ENCODE assay signal across 20 cellular contexts in the genomic region with DNA sequence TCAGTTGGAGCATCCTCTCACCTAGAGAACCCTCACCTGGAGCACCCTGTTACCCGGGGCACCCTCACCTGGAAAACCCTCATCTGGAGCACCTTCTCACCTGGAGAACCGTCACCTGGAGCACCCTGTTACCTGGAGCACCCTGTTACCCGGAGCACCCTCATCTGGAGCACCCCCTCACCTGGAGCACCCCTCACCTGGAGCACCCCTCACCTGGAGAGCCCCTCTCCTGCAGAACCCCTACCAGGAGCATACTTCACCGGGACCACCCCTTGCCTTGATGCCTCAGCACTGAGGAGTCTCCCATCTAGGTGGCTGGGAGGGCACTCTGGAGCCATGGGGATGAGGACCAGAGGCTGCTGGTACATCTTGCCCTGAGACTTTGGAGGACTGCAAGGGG. TPM values are rescaled to one million over a fixed set of nuclear protein-coding genes. Genes with fewer than 3 reads are reported as not detected.
"Had no signal": no experiment of that assay in that cellular context is flagged by ENCODE, and none has a peak within 500 bp of the region (broad histone marks: within the 10 kb centered on the region; RNA-seq: fewer than 3 reads in every experiment).

No MANE protein-coding gene starts in this region.

- H3K4me3 Mint-ChIP-seq: activated CD4-positive, alpha-beta T cell treated with anti-CD3 and anti-CD28 coated beads, Interleukin-2, amount 10 ng/mL, durations not matched to agents 7 days and 5 days; activated naive CD4-positive, alpha-beta T cell treated with anti-CD3 and anti-CD28 coated beads, Interleukin-2, amount 10 ng/mL, durations not matched to agents 7 days and 5 days; activated naive CD8-positive, alpha-beta T cell treated with anti-CD3 and anti-CD28 coated beads, Interleukin-2, amount 50 U/mL, for 24 hours; stimulated activated naive CD8-positive, alpha-beta T cell treated with anti-CD3 and anti-CD28 coated beads, Interleukin-15, amount 100 ng/mL, for 72 hours; T-helper 1 cell treated with Interleukin-12 subunit alpha and Interleukin-12 subunit beta and Interleukin-4 antibody, amounts not matched to agents 30 μg/mL and 1 μg/mL, for 36 hours had no signal

- H3K36me3 Mint-ChIP-seq: activated naive CD4-positive, alpha-beta T cell treated with anti-CD3 and anti-CD28 coated beads, Interleukin-2, amount 10 ng/mL, durations not matched to agents 7 days and 5 days; naive thymus-derived CD4-positive, alpha-beta T cell; type B pancreatic cell had no signal

- H3K36me3 ChIP-seq: esophagus muscularis mucosa, gastroesophageal sphincter, heart right ventricle, suprapubic skin had no signal

- H3K4me3 ChIP-seq: esophagus muscularis mucosa, gastroesophageal sphincter, heart right ventricle, smooth muscle cell, suprapubic skin had no signal

- H3K27ac ChIP-seq: esophagus muscularis mucosa, gastroesophageal sphincter, heart right ventricle, parathyroid adenoma, suprapubic skin had no signal

- H3K27ac Mint-ChIP-seq: activated CD4-positive, alpha-beta T cell treated with anti-CD3 and anti-CD28 coated beads, Interleukin-2, amount 10 ng/mL, durations not matched to agents 7 days and 5 days; activated naive CD4-positive, alpha-beta T cell treated with anti-CD3 and anti-CD28 coated beads, Interleukin-2, amount 10 ng/mL, durations not matched to agents 7 days and 5 days; activated naive CD8-positive, alpha-beta T cell treated with anti-CD3 and anti-CD28 coated beads, Interleukin-2, amount 50 U/mL, for 24 hours; stimulated activated naive CD8-positive, alpha-beta T cell treated with anti-CD3 and anti-CD28 coated beads, Interleukin-15, amount 100 ng/mL, for 72 hours; T-helper 1 cell treated with Interleukin-12 subunit alpha and Interleukin-12 subunit beta and Interleukin-4 antibody, amounts not matched to agents 30 μg/mL and 1 μg/mL, for 36 hours had no signal

- H3K9ac ChIP-seq: parathyroid adenoma had no signal

- H2AFZ ChIP-seq: parathyroid adenoma had no signal

- H3K4me2 ChIP-seq: smooth muscle cell had no signal

- H3K9me3 ChIP-seq: esophagus muscularis mucosa, gastroesophageal sphincter, heart right ventricle, suprapubic skin had no signal

- H3K9me3 Mint-ChIP-seq: activated CD4-positive, alpha-beta T cell treated with anti-CD3 and anti-CD28 coated beads, Interleukin-2, amount 10 ng/mL, durations not matched to agents 7 days and 5 days; activated naive CD4-positive, alpha-beta T cell treated with anti-CD3 and anti-CD28 coated beads, Interleukin-2, amount 10 ng/mL, durations not matched to agents 7 days and 5 days; activated naive CD8-positive, alpha-beta T cell treated with anti-CD3 and anti-CD28 coated beads, Interleukin-2, amount 50 U/mL, for 24 hours; stimulated activated naive CD8-positive, alpha-beta T cell treated with anti-CD3 and anti-CD28 coated beads, Interleukin-15, amount 100 ng/mL, for 72 hours; T-helper 1 cell treated with Interleukin-12 subunit alpha and Interleukin-12 subunit beta and Interleukin-4 antibody, amounts not matched to agents 30 μg/mL and 1 μg/mL, for 36 hours; type B pancreatic cell had no signal

- DNase-seq: activated CD4-positive, alpha-beta T cell treated with anti-CD3 and anti-CD28 coated beads, Interleukin-2, amount 10 ng/mL, durations not matched to agents 7 days and 5 days; activated CD8-positive, alpha-beta memory T cell treated with anti-CD3 and anti-CD28 coated beads, Interleukin-2, amount 50 U/mL, for 4 hours; activated effector memory CD4-positive, alpha-beta T cell treated with Interleukin-2 at 50 U/mL for 16 hours; activated naive CD4-positive, alpha-beta T cell treated with anti-CD3 and anti-CD28 coated beads, Interleukin-2, amount 10 ng/mL, durations not matched to agents 7 days and 5 days; activated naive CD8-positive, alpha-beta T cell treated with anti-CD3 and anti-CD28 coated beads, Interleukin-2, amount 50 U/mL, for 24 hours; activated T-cell treated with anti-CD3 and anti-CD28 coated beads, Interleukin-2, amount 50 U/mL, for 48 hours; aorta; cortex of kidney; effector CD4-positive, alpha-beta T cell; naive thymus-derived CD4-positive, alpha-beta T cell; stimulated activated CD4-positive, alpha-beta T cell treated with anti-CD3 and anti-CD28 coated beads, Interleukin-4, amount 100 ng/mL, for 1 hour; stimulated activated naive CD8-positive, alpha-beta T cell treated with anti-CD3 and anti-CD28 coated beads, Interleukin-15, amount 100 ng/mL, for 72 hours had no signal

RNA-seq across cellular contexts. Expression of a gene that starts 3.4 kb away (rescaled TPM):
- polyA plus RNA-seq: aorta had no signal

RNA-seq across cellular contexts. Expression of a gene that starts 17.3 kb away (rescaled TPM):
- polyA plus RNA-seq: naive thymus-derived CD4-positive, alpha-beta T cell had no signal
